Comparison of ENCODE assay signal across 26 cellular contexts in genomic region chr2:159109552-159109951, GRCh38.
"Had no signal": no experiment of that assay in that cellular context is flagged by ENCODE, and none has a peak within 500 bp of the region (broad histone marks: within the 10 kb centered on the region; RNA-seq: fewer than 3 reads in every experiment).

No MANE protein-coding gene starts in this region.

- H3K4me2 ChIP-seq: neural progenitor cell had no signal

- H3K27ac Mint-ChIP-seq: immature natural killer cell; natural killer cell treated with Interleukin-12 subunit alpha and Interleukin-12 subunit beta and Interleukin-15 and Interleukin-18, amount 100 ng/mL, for 72 hours; neural progenitor cell; progenitor cell of endocrine pancreas; stimulated activated naive B cell treated with anti-CD40 and anti-IgM and Interleukin-4, amounts not matched to agents 10 μg/mL and 1 μg/mL and 100 μg/mL, for 72 hours; stimulated activated naive CD8-positive, alpha-beta T cell treated with anti-CD3 and anti-CD28 coated beads, Interleukin-15, Interleukin-2, amounts not matched to agents 100 ng/mL and 50 ng/mL, for 24 hours had no signal

- H3K36me3 Mint-ChIP-seq: immature natural killer cell; naive B cell; natural killer cell treated with Interleukin-12 subunit alpha and Interleukin-12 subunit beta and Interleukin-15 and Interleukin-18, amount 100 ng/mL, for 72 hours; stimulated activated naive B cell treated with anti-CD40 and anti-IgM and Interleukin-4, amounts not matched to agents 10 μg/mL and 1 μg/mL and 100 μg/mL, for 72 hours had no signal

- H3K79me2 ChIP-seq: parathyroid adenoma had no signal

- H3K4me1 Mint-ChIP-seq: immature natural killer cell had no signal

- H3K4me1 ChIP-seq: neural progenitor cell, spleen had no signal

- H3K9ac ChIP-seq: neural progenitor cell, parathyroid adenoma had no signal

- H3K9me3 ChIP-seq: esophagus muscularis mucosa, mucosa of descending colon, sigmoid colon, spleen, thoracic aorta, tibial nerve, upper lobe of right lung, uterus had no signal

- H3K27me3 ChIP-seq: dorsolateral prefrontal cortex, esophagus muscularis mucosa, neural progenitor cell, sigmoid colon, spleen, tibial nerve, upper lobe of right lung, uterus had no signal

- DNase-seq: central memory CD4-positive, alpha-beta T cell; dorsolateral prefrontal cortex; effector CD8-positive, alpha-beta T cell; foreskin melanocyte; hypothalamus; immature natural killer cell; islet precursor cell; kidney glomerular epithelial cell; left colon; mucosa of descending colon; naive B cell; sigmoid colon; spleen; stimulated activated CD4-positive, alpha-beta T cell treated with anti-CD3 and anti-CD28 coated beads, Interleukin-4, amount 100 ng/mL, for 4 hours; stimulated activated naive B cell treated with anti-CD40 and anti-IgM and Interleukin-4, amounts not matched to agents 10 μg/mL and 1 μg/mL and 100 μg/mL, for 72 hours; upper lobe of right lung; uterus had no signal

- ATAC-seq: left colon; mucosa of descending colon; natural killer cell treated with Interleukin-12 subunit alpha and Interleukin-12 subunit beta and Interleukin-15 and Interleukin-18, amount 100 ng/mL, for 72 hours; stimulated activated naive B cell treated with anti-CD40 and anti-IgM and Interleukin-4, amounts not matched to agents 10 μg/mL and 1 μg/mL and 100 μg/mL, for 72 hours; upper lobe of right lung had no signal

- H3K27me3 Mint-ChIP-seq: progenitor cell of endocrine pancreas; stimulated activated naive B cell treated with anti-CD40 and anti-IgM and Interleukin-4, amounts not matched to agents 10 μg/mL and 1 μg/mL and 100 μg/mL, for 72 hours had no signal

- H3K4me3 Mint-ChIP-seq: immature natural killer cell; naive B cell; natural killer cell treated with Interleukin-12 subunit alpha and Interleukin-12 subunit beta and Interleukin-15 and Interleukin-18, amount 100 ng/mL, for 72 hours; neural progenitor cell; stimulated activated naive B cell treated with anti-CD40 and anti-IgM and Interleukin-4, amounts not matched to agents 10 μg/mL and 1 μg/mL and 100 μg/mL, for 72 hours; stimulated activated naive CD8-positive, alpha-beta T cell treated with anti-CD3 and anti-CD28 coated beads, Interleukin-15, Interleukin-2, amounts not matched to agents 100 ng/mL and 50 ng/mL, for 24 hours had no signal

- H3K4me3 ChIP-seq: dorsolateral prefrontal cortex, esophagus muscularis mucosa, mucosa of descending colon, neural progenitor cell, sigmoid colon, skin epidermis, spleen, thoracic aorta, tibial nerve, upper lobe of right lung, uterus had no signal

- H3K36me3 ChIP-seq: esophagus muscularis mucosa, neural progenitor cell, sigmoid colon, spleen, thoracic aorta, tibial nerve, upper lobe of right lung, uterus had no signal

- H3K9me3 Mint-ChIP-seq: immature natural killer cell; naive B cell; natural killer cell treated with Interleukin-12 subunit alpha and Interleukin-12 subunit beta and Interleukin-15 and Interleukin-18, amount 100 ng/mL, for 72 hours; neural progenitor cell; stimulated activated naive B cell treated with anti-CD40 and anti-IgM and Interleukin-4, amounts not matched to agents 10 μg/mL and 1 μg/mL and 100 μg/mL, for 72 hours; stimulated activated naive CD8-positive, alpha-beta T cell treated with anti-CD3 and anti-CD28 coated beads, Interleukin-15, Interleukin-2, amounts not matched to agents 100 ng/mL and 50 ng/mL, for 24 hours had no signal

- H2AFZ ChIP-seq: neural progenitor cell, parathyroid adenoma had no signal

- H3K27ac ChIP-seq: esophagus muscularis mucosa, neural progenitor cell, parathyroid adenoma, sigmoid colon, spleen, thoracic aorta, tibial nerve, upper lobe of right lung, uterus had no signal
